ENCODE assay signal across 8 cellular contexts in the genomic region with DNA sequence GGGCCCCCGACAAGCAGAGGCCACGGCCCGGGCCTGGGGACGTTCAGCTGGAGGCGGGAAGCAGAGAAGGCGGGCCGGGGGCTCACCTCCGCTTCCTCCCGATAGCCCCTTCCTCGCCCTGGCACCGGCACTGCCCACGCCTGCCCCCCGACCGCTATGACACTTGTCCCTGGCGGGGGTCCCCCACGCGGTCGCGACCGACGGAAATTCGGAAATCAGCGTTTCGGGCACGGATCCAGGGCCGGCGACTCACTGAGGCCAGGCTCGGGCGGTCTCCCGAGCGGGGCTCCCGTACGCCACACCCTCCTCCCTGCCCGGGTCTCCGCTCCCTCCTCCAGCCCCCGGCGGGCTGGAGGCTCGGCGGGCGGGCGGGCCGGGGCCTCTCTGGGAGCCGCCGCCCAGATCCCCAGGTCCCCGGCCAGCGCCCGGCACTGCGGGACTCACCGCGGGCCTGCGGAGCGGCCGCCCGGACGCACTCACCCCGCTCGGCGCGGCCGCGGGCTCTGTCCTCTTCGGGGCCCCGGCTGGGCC. TPM values are rescaled to one million over a fixed set of nuclear protein-coding genes. Genes with fewer than 3 reads are reported as not detected.
DNase-seq lines count a peak whose midpoint lies in the region; ATAC-seq, FAIRE-seq and TF ChIP-seq lines count a peak whose summit lies in the region.

No MANE protein-coding gene starts in this region.

- no peaks in the 10 kb centered on the region for H4K20me1 ChIP-seq in GM12878 (ENCODE audit: control insufficient read depth, insufficient read depth)

- in situ Hi-C loops in Panc1 (cut with HindIII; ENCODE audit: low pct_unique_long_range_greater_than_20kb, low sequenced_read_pairs) (no loop called here), GM12878 (cut with MboI) (no loop called here)

- no peaks in the 10 kb centered on the region for H3K9me3 ChIP-seq in Panc1 (ENCODE audit: control insufficient read depth, insufficient read depth, low read depth, low read length)
- no peaks in the 10 kb centered on the region for H3K9me3 ChIP-seq in GM12878 (replicated peaks; ENCODE audit: control insufficient read depth, insufficient read depth, low read length)

- no peak for TF ChIP-seq EP300 in GM12878 (IDR thresholded peaks at IDR 0.05; ENCODE audit: borderline replicate concordance in 1 of 2, control insufficient read depth in 1 of 2, low read depth in 2 of 2, low read length in 2 of 2)

- CTCF ChIA-PET in Panc1 (lab: Charles Lee), result interaction anchor here (0.6 kb wide), 2 partner anchors 85 to 172 kb away, joined by 5 read pairs; no protein-coding TSS in a partner anchor
- CTCF ChIA-PET in GM12878 (lab: Yijun Ruan, JAX), result no interaction called here

- TF ChIP-seq RAD21 in GM12878 (IDR thresholded peaks at IDR 0.05; ENCODE audit: insufficient read depth, low read depth, low read length), result no peak

- BruUV-seq in Panc1 (replicated peaks; lab: Mats Ljungman, UMichigan) (no TSS peak), GM12878 (replicated peaks; lab: Mats Ljungman, UMichigan) (no TSS peak)

- no peak overlapping the region; the same call in none of the 2 replicates for H2AFZ ChIP-seq in GM12878 (ENCODE audit: control insufficient read depth, low read depth, low read length)

- no peak for TF ChIP-seq CTCF in AG10803 (conservative IDR thresholded peaks at IDR 0.05; ENCODE audit: low read length)
- TF ChIP-seq CTCF in Panc1 (IDR thresholded peaks at IDR 0.05), result no peak
- TF ChIP-seq CTCF in GM12878 (IDR thresholded peaks at IDR 0.05 in 2 of 3, conservative IDR thresholded peaks at IDR 0.05 in 1 of 3; ENCODE audit: control insufficient read depth in 2 of 3, extremely low read depth in 1 of 3, insufficient read depth in 1 of 3, low read depth in 3 of 3, low read length in 3 of 3), result no peak

- peak overlapping the region; percentile 72 for H3K4me3 ChIP-seq in AG10803 (ENCODE audit: low read length)
- peak overlapping the region; percentile 64 to 67 for H3K4me3 ChIP-seq in Panc1 (ENCODE audit: low read depth in 2 of 2, low read length in 2 of 2)
- peak overlapping the region; percentile 32; the same call in 1 of the 2 replicates for H3K4me3 ChIP-seq in GM12878

- H3K27ac ChIP-seq in Panc1 (ENCODE audit: low read length) (peak overlapping the region; percentile 76), GM12878 (ENCODE audit: control insufficient read depth, insufficient read depth) (no peak overlapping the region)

- intact Hi-C loops in Panc1 (cut with micrococcal nuclease; ENCODE audit: unreplicated experiment), result loop anchor here (5.0 kb wide), 1 partner anchor 108 kb away; no protein-coding TSS in a partner anchor
- intact Hi-C loops in GM12878 (cut with micrococcal nuclease; ENCODE audit: unreplicated experiment), result no loop called here

- TF ChIP-seq POLR2A in GM12878 (IDR thresholded peaks at IDR 0.05; ENCODE audit: low read depth, low read length), result no peak

- no peak for DNase-seq in AG10803 (ENCODE audit: low read depth)
- DNase-seq in Panc1 (ENCODE audit: low read depth, low spot score), result no peak
- no peak for DNase-seq in GM12878 (ENCODE audit: low read depth, low spot score)
- peak; percentile 67 for DNase-seq in islet precursor cell
- peak; percentile 32 to 46 for DNase-seq in stimulated activated CD4-positive, alpha-beta T cell treated with anti-CD3 and anti-CD28 coated beads, Interleukin-2, amount 100 ng/mL, for 24 hours
- no peak for DNase-seq in DMS79 treated with DMSO at 0.1 percent for 48 hours (lab: John Stamatoyannopoulos, UW)
- no peak for DNase-seq in NCI-H2171 treated with DMSO at 0.1 percent for 48 hours (lab: John Stamatoyannopoulos, UW)

- ATAC-seq in GM21390 (IDR thresholded peaks at IDR 0.05; ENCODE audit: unreplicated experiment) (peak; percentile 31), Panc1 (peak; percentile 63), GM12878 (peak; percentile 37)

- no peak for FAIRE-seq in GM12878 (lab: Jason Lieb, UNC)

- H3K4me1 ChIP-seq in Panc1 (ENCODE audit: control insufficient read depth, insufficient read depth, low read length) (peaks cover 32% of the 10 kb centered on the region), GM12878 (ENCODE audit: control insufficient read depth, insufficient read depth, low read length) (no peaks in the 10 kb centered on the region)

- RAD21 ChIA-PET in GM12878 (lab: Charles Lee; ENCODE audit: unreplicated experiment), result no interaction called here

- SMC1A ChIA-PET in GM12878 (lab: Charles Lee; ENCODE audit: uncharacterized antibody, unreplicated experiment), result no interaction called here

- H3K36me3 ChIP-seq in Panc1 (ENCODE audit: control insufficient read depth, insufficient read depth, low read length) (peaks cover 3% of the 10 kb centered on the region; the same call in 1 of the 2 replicates), GM12878 (ENCODE audit: control insufficient read depth in 2 of 2, insufficient read depth in 2 of 2, low read length in 1 of 2) (no peaks in the 10 kb centered on the region; a peak in 2 of 4 replicates)

- H3K9ac ChIP-seq in GM12878 (ENCODE audit: control insufficient read depth, insufficient read depth, low read length), result no peak overlapping the region

- WGBS in GM12878 (ENCODE audit: insufficient coverage, insufficient replicate concordance, low lambda C conversion rate, missing lambda C conversion rate), result 8% methylated on average over 48 of the region's 63 CpGs

- no peaks in the 10 kb centered on the region for H3K79me2 ChIP-seq in GM12878 (ENCODE audit: control insufficient read depth, insufficient read depth, low read length)

- POLR2A ChIA-PET in Panc1 (lab: Charles Lee), result interaction anchor here (0.6 kb wide), 1 partner anchor 649 kb away, joined by 3 read pairs; a partner anchor contains a TSS
- POLR2A ChIA-PET in GM12878 (lab: Charles Lee), result no interaction called here

- H3K27me3 ChIP-seq in Panc1 (ENCODE audit: control insufficient read depth, insufficient read depth, low read length) (no peaks in the 10 kb centered on the region), GM12878 (replicated peaks in 1 of 2; ENCODE audit: control insufficient read depth in 2 of 2, insufficient read depth in 2 of 2, low read length in 1 of 2) (peaks cover 0 to 4% of the 10 kb centered on the region in 2 experiments; a peak in 1 of 4 replicates)

- H3K4me2 ChIP-seq in GM12878 (ENCODE audit: control insufficient read depth, insufficient read depth), result peak overlapping the region; percentile 77

TF ChIP-seq in GM12878, 131 proteins besides CTCF, POLR2A, EP300 and RAD21:
- TF ChIP-seq SUZ12 (IDR thresholded peaks at IDR 0.05; ENCODE audit: unreplicated experiment) (peak; percentile 89), TBL1XR1 (IDR thresholded peaks at IDR 0.05; ENCODE audit: low read depth, low read length) (no peak), ZNF207 (IDR thresholded peaks at IDR 0.05; ENCODE audit: borderline replicate concordance) (no peak)

RNA-seq across cellular contexts. Expression of a gene that starts 0.6 kb away (rescaled TPM):
- total RNA-seq in Panc1 (2021; ENCODE audit: unreplicated experiment) (26.4 TPM), GM12878 (2014; rRNA removed) (0.11 and 0.17 TPM in 2 replicates), GM12878 (2014; rRNA removed; fragmentation: Illumina TruSeq; extraction: Trizol) (0.09 and 0.27 TPM in 2 replicates), GM12878 (2021) (0.95 and 0.98 TPM in 2 replicates)
- 25.3 TPM for polyA plus RNA-seq in Panc1 (2012; ENCODE audit: insufficient read length)
- total RNA-seq in GM12878 (2013; cell fraction: nucleolus; rRNA removed), result 1.9 and 3.8 TPM in 2 replicates
- 0.13 TPM for polyA plus RNA-seq in GM12878 (2011; ENCODE audit: low read depth)
- polyA plus RNA-seq in GM12878 (2011; rRNA removed) (0.56 and 1.0 TPM in 2 replicates), GM12878 (2014; fragmentation: Illumina TruSeq; extraction: Trizol) (0.29 TPM in 2 replicates), GM12878 (2014; fragmentation: Nextera tagmentation; extraction: Ambion mirVana) (under 1 TPM in 1 of 2 experiments, not detected in 1; 0.05 TPM), GM12878 (2014; rRNA removed) (0.24 and 0.25 TPM in 2 replicates), GM12878 (2016; fragmentation: Nextera tagmentation; extraction: Ambion mirVana) (under 1 TPM; 0.03 to 0.08 TPM)
- 0.67 and 0.80 TPM in 2 replicates for polyA plus RNA-seq in GM12878 (2011; cell fraction: cytosol; rRNA removed)
- 2.9 and 3.4 TPM in 2 replicates for polyA plus RNA-seq in GM12878 (2011; cell fraction: nucleus; rRNA removed)
- 0.26 and 0.34 TPM in 2 replicates for polyA plus RNA-seq in GM12878 (2012)
- 1.8 and 1.9 TPM in 2 replicates for polyA minus RNA-seq in GM12878 (2011; rRNA and poly(A)+ RNA removed)
- polyA minus RNA-seq in GM12878 (2011; cell fraction: cytosol; rRNA and poly(A)+ RNA removed), result 0.27 and 0.73 TPM in 2 replicates
- 3.3 and 4.5 TPM in 2 replicates for polyA minus RNA-seq in GM12878 (2011; cell fraction: nucleus; rRNA and poly(A)+ RNA removed)

Comparison
In these comparisons a context has a peak if more than half of its experiments do, and no peak if none do; other contexts are left out.
1. DNase-seq: peak in islet precursor cell (single experiment) and stimulated activated CD4-positive, alpha-beta T cell treated with anti-CD3 and anti-CD28 coated beads, Interleukin-2, amount 100 ng/mL, for 24 hours (2 of 2); none in AG10803 (single experiment), Panc1 (single experiment), GM12878 (single experiment), DMS79 treated with DMSO at 0.1 percent for 48 hours (single experiment) and NCI-H2171 treated with DMSO at 0.1 percent for 48 hours (single experiment).
2. Peak in every context shown above with its lines, with median percentiles within 50 percentile points of each other: H3K4me3 ChIP-seq and ATAC-seq.